ENCODE assay signal across 4 cellular contexts in genomic region chr12:116575754-116576153, GRCh38. TPM values are rescaled to one million over a fixed set of nuclear protein-coding genes. Genes with fewer than 3 reads are reported as not detected.
"Had no signal": no experiment of that assay in that cellular context is flagged by ENCODE, and none has a peak within 500 bp of the region (broad histone marks: within the 10 kb centered on the region; RNA-seq: fewer than 3 reads in every experiment).

No MANE protein-coding gene starts in this region.

RNA-seq across cellular contexts. Expression of gene MAP1LC3B2, which starts 16.6 kb away (rescaled TPM):
- total RNA-seq: epithelial cell of proximal tubule, hepatocyte, left lobe of liver, liver had no signal
